8 cellular contexts compared by ENCODE assay signal in the genomic region with DNA sequence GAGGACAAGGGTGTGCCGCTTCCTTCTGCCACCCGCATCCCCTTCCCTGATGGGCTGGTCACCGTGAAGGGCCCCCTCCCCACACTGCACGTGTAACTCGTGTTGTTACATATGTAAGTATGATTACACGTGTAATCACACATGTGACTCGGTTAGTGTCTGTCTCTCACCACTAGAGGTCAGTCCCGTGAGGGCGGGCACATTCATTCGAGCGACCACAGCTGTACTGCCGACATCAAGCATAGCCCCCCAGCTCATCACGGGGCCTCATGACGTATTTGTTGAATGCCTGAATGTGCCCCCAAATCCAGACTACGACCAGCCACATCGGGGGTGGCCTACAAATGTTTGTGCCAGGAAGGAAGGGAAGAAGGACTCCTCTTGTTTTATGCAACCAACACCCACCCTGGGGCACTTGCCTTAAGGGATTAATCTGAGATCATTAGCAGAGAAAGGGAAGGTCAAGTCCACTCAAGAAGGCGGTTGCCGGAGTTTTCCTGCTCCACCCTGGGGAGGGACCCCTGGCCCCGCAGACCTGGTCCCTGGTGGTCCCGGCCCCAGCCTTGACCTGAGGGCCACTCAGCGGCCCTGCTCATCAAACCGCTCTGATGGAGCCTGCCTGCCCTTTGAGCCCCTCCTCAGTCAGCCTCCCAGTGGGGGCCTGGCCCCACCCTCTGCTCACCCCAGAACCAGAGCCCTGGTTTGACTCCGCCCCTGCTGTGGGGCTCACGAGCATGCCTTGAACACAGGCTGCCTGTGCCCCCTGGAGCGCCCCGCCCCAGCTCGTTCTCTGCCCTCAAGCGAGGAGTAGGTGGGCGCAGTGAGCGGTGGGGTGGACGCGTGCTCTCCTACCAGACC. TPM values are rescaled to one million over a fixed set of nuclear protein-coding genes. Genes with fewer than 3 reads are reported as not detected.
A peak's percentile ranks its signal among the peaks of the same experiment; 100 is the strongest.
DNase-seq lines count a peak whose midpoint lies in the region; ATAC-seq, FAIRE-seq and TF ChIP-seq lines count a peak whose summit lies in the region.

No MANE protein-coding gene starts in this region.

- H3K79me2 ChIP-seq in GM23338 (replicated peaks; ENCODE audit: insufficient read depth) (no peaks in the 10 kb centered on the region), MM.1S (ENCODE audit: low read length) (no peaks in the 10 kb centered on the region), H1 (ENCODE audit: control insufficient read depth in 1 of 2, insufficient read depth in 2 of 2, low read length in 2 of 2) (no peaks in the 10 kb centered on the region), osteoblast (ENCODE audit: insufficient read depth, low read length) (no peaks in the 10 kb centered on the region)

- peak overlapping the region; percentile 44; the same call in 1 of the 2 replicates for H2BK5ac ChIP-seq in H1 (ENCODE audit: low read depth, low read length)

- no peak overlapping the region for H2AK5ac ChIP-seq in H1 (ENCODE audit: low read depth, low read length)

- H3K36me3 Mint-ChIP-seq in GM23338 (ENCODE audit: low read depth): peaks cover 18% of the 10 kb centered on the region; the same call in 2 of the 3 replicates

- no peak for FAIRE-seq in H1 (lab: Jason Lieb, UNC)

- H3K9ac ChIP-seq in MM.1S (ENCODE audit: low read length) (peak overlapping the region; percentile 5; the same call in 1 of the 2 replicates), H1 (replicated peaks in 1 of 4; ENCODE audit: extremely low read depth in 1 of 4, low read depth in 3 of 4, low read length in 3 of 4) (no peak overlapping the region)

- H3K9me3 ChIP-seq in MM.1S (replicated peaks; ENCODE audit: insufficient read depth, low read length): no peaks in the 10 kb centered on the region
- no peaks in the 10 kb centered on the region for H3K9me3 ChIP-seq in H1 (ENCODE audit: insufficient read depth in 2 of 2, low read depth in 1 of 2, low read length in 1 of 2)
- no peaks in the 10 kb centered on the region for H3K9me3 ChIP-seq in osteoblast (ENCODE audit: low read depth, low read length)

- no peak overlapping the region for H4K8ac ChIP-seq in H1 (ENCODE audit: extremely low read depth, insufficient read depth, low read length)

- H3K79me1 ChIP-seq in H1 (ENCODE audit: low read depth, low read length): no peaks in the 10 kb centered on the region

- H3K9me2 ChIP-seq in GM23338 (ENCODE audit: insufficient read depth) (no peaks in the 10 kb centered on the region), MM.1S (replicated peaks; ENCODE audit: insufficient read depth, low read length) (no peaks in the 10 kb centered on the region)

- peak overlapping the region; percentile 99; the same call in 1 of the 2 replicates for H2BK15ac ChIP-seq in H1 (ENCODE audit: low read length)

- no peaks in the 10 kb centered on the region for H3K4me1 ChIP-seq in GM23338 (ENCODE audit: insufficient read depth)
- H3K4me1 ChIP-seq in MM.1S (ENCODE audit: low read length): 0 out of 2 replicates have a peak, but pooled peaks cover 4% of the 10 kb centered on the region
- H3K4me1 ChIP-seq in H1 (replicated peaks in 1 of 4; ENCODE audit: control insufficient read depth in 3 of 4, insufficient read depth in 4 of 4, low read length in 3 of 4): no peaks in the 10 kb centered on the region; a peak in 2 of 7 replicates
- no peaks in the 10 kb centered on the region for H3K4me1 ChIP-seq in osteoblast (ENCODE audit: insufficient read depth, low read length)

- H3K4ac ChIP-seq in H1 (replicated peaks; ENCODE audit: insufficient read length, low read depth, low read length): peak overlapping the region; percentile 89

- POLR2A ChIA-PET in H1 (lab: Charles Lee; ENCODE audit: partially characterized antibody): interaction anchor here (0.6 to 1.1 kb wide), 2 partner anchors 34 to 104 kb away, joined by 3 read pairs; no protein-coding TSS in a partner anchor

- no peak overlapping the region for H3K4me3 Mint-ChIP-seq in GM23338

- 0 out of 2 replicates have a peak overlapping the region, but pooled peaks have one; percentile 39 for H2BK12ac ChIP-seq in H1 (ENCODE audit: low read depth, low read length)

- DNase-seq in GM23338 (ENCODE audit: low spot score) (peak; percentile 69), MM.1S (peak; percentile 56), H1 (ENCODE audit: low read depth in 1 of 2, low spot score in 2 of 2) (peak in 1 of 2 experiments; percentile 67), osteoblast (ENCODE audit: insufficient read length, low spot score, missing footprints) (peak; percentile 94), OCI-M2 (lab: John Stamatoyannopoulos, UW; ENCODE audit: unreplicated experiment) (no peak), ureter (ENCODE audit: low spot score) (no peak)
- peak; percentile 61 for DNase-seq in activated CD4-positive, alpha-beta T cell treated with anti-CD3 and anti-CD28 coated beads for 48 hours

- H3K36me3 ChIP-seq in GM23338 (ENCODE audit: insufficient read depth) (no peaks in the 10 kb centered on the region), MM.1S (replicated peaks; ENCODE audit: insufficient read depth, low read length) (no peaks in the 10 kb centered on the region), H1 (ENCODE audit: control insufficient read depth in 2 of 4, insufficient read depth in 4 of 4, low read length in 3 of 4) (no peaks in the 10 kb centered on the region), osteoblast (ENCODE audit: insufficient read depth, low read length) (no peaks in the 10 kb centered on the region)

- TF ChIP-seq EP300 in H1 (IDR thresholded peaks at IDR 0.05; ENCODE audit: borderline replicate concordance in 1 of 2, low read depth in 2 of 2, low read length in 2 of 2): no peak

- H4K20me1 ChIP-seq in GM23338 (replicated peaks; ENCODE audit: insufficient read depth): peaks cover 3% of the 10 kb centered on the region; the same call in 1 of the 2 replicates
- H4K20me1 ChIP-seq in MM.1S (ENCODE audit: insufficient read depth, low read length): no peaks in the 10 kb centered on the region
- no peaks in the 10 kb centered on the region for H4K20me1 ChIP-seq in H1 (replicated peaks in 1 of 2; ENCODE audit: control insufficient read depth in 1 of 2, insufficient read depth in 2 of 2, low read length in 2 of 2)
- no peaks in the 10 kb centered on the region for H4K20me1 ChIP-seq in osteoblast (ENCODE audit: insufficient read depth, low read length)

- TF ChIP-seq CTCF in GM12872 (IDR thresholded peaks at IDR 0.05; ENCODE audit: insufficient read depth, low read depth, low read length) (peak; percentile 75), GM23338 (conservative IDR thresholded peaks at IDR 0.05; ENCODE audit: low read depth in 2 of 2) (peak; percentile 75 to 82), MM.1S (IDR thresholded peaks at IDR 0.05; ENCODE audit: low read length) (peak; percentile 82), H1 (IDR thresholded peaks at IDR 0.05; ENCODE audit: control extremely low read depth in 1 of 3, insufficient read depth in 1 of 3, low read depth in 1 of 3, low read length in 3 of 3) (peak; percentile 48 to 78 (median 76)), osteoblast (IDR thresholded peaks at IDR 0.05; ENCODE audit: extremely low read depth, low read depth, low read length) (peak; percentile 59)

- no peak overlapping the region for H4K5ac ChIP-seq in H1 (ENCODE audit: insufficient read length, low read depth, low read length)

- H3K56ac ChIP-seq in H1 (replicated peaks; ENCODE audit: insufficient read length, low read depth, low read length): no peak overlapping the region

- H3K27me3 ChIP-seq in GM23338 (ENCODE audit: insufficient read depth) (no peaks in the 10 kb centered on the region), MM.1S (replicated peaks; ENCODE audit: insufficient read depth, low read length) (peaks cover 5% of the 10 kb centered on the region; the same call in 1 of the 2 replicates), H1 (replicated peaks in 1 of 4; ENCODE audit: control insufficient read depth in 3 of 4, extremely low read depth in 1 of 4, insufficient read depth in 3 of 4, low read length in 3 of 4) (peaks cover 0 to 2% (median 0%) of the 10 kb centered on the region in 4 experiments; a peak in 1 of 7 replicates), osteoblast (ENCODE audit: insufficient read depth, low read length) (no peaks in the 10 kb centered on the region)

- no peak overlapping the region for H2AFZ ChIP-seq in GM23338
- peak overlapping the region; percentile 44 for H2AFZ ChIP-seq in MM.1S (ENCODE audit: low read length)
- no peak overlapping the region for H2AFZ ChIP-seq in H1 (ENCODE audit: low read length)
- H2AFZ ChIP-seq in osteoblast (ENCODE audit: low read length): peak overlapping the region; percentile 25

- peaks cover 14% of the 10 kb centered on the region for H3K27me3 Mint-ChIP-seq in GM23338 (ENCODE audit: insufficient read depth, low read depth, poor library complexity)

- TF ChIP-seq POLR2A in H1 (IDR thresholded peaks at IDR 0.05; ENCODE audit: control extremely low read depth in 1 of 2, low read depth in 2 of 2, low read length in 2 of 2): no peak

- peak; percentile 49 for ATAC-seq in GM23338

- no peak overlapping the region; the same call in 1 of the 2 replicates for H3K27ac Mint-ChIP-seq in GM23338

- peaks cover 10% of the 10 kb centered on the region for H3K4me1 Mint-ChIP-seq in GM23338

- H3K4me3 ChIP-seq in GM23338 (no peak overlapping the region), MM.1S (ENCODE audit: low read length) (peak overlapping the region; percentile 6; the same call in 1 of the 2 replicates), H1 (ENCODE audit: extremely low read depth in 1 of 4, insufficient read depth in 2 of 4, low read depth in 3 of 4, low read length in 4 of 4) (no peak overlapping the region), osteoblast (ENCODE audit: insufficient read depth, low read length) (no peak overlapping the region)

- H2BK120ac ChIP-seq in H1 (replicated peaks; ENCODE audit: low read depth, low read length): no peak overlapping the region

- H3K27ac ChIP-seq in GM23338 (ENCODE audit: low read depth) (no peak overlapping the region), MM.1S (ENCODE audit: low read length) (no peak overlapping the region), H1 (ENCODE audit: low read depth, low read length) (no peak overlapping the region), osteoblast (ENCODE audit: low read depth, low read length) (no peak overlapping the region)

- CTCF ChIA-PET in H1 (lab: Charles Lee; ENCODE audit: partially characterized antibody): interaction anchor here (0.6 to 8.6 kb wide), 32 partner anchors 7 to 1097 kb away, joined by 3 to 77 read pairs (median 4); partner anchors contain the start of gene RGMA

- 81% methylated on average over 32 of the region's 32 CpGs; no CpG with 5 or more reads in 1 of the 2 experiments for WGBS in H1 (ENCODE audit: extremely low coverage in 1 of 2, insufficient coverage in 1 of 2, insufficient read length in 1 of 2, insufficient replicate concordance in 2 of 2, low coverage in 1 of 2, low lambda C conversion rate in 2 of 2, missing lambda C conversion rate in 1 of 2), 2 experiments

- H3K23ac ChIP-seq in H1 (ENCODE audit: insufficient read length): no peak overlapping the region

- H2BK20ac ChIP-seq in H1 (ENCODE audit: low read length): no peak overlapping the region

- no peaks in the 10 kb centered on the region for H3K23me2 ChIP-seq in H1 (ENCODE audit: low read depth, low read length)

- peak overlapping the region; percentile 76 for H4K91ac ChIP-seq in H1 (replicated peaks; ENCODE audit: insufficient read length, low read length)

- H3K18ac ChIP-seq in H1 (ENCODE audit: extremely low read depth, low read length): no peak overlapping the region; the same call in 1 of the 2 replicates

- H3K4me2 ChIP-seq in GM23338: no peak overlapping the region
- H3K4me2 ChIP-seq in MM.1S (ENCODE audit: low read depth, low read length): peak overlapping the region; percentile 38
- H3K4me2 ChIP-seq in H1 (ENCODE audit: insufficient read depth in 1 of 2, low read depth in 2 of 2, low read length in 2 of 2): no peak overlapping the region
- H3K4me2 ChIP-seq in osteoblast (ENCODE audit: insufficient read depth, low read length): peak overlapping the region; percentile 40

- H3F3A ChIP-seq in GM23338 (replicated peaks; ENCODE audit: low read depth) (no peaks in the 10 kb centered on the region), MM.1S (ENCODE audit: insufficient read depth, low read length) (no peaks in the 10 kb centered on the region)

- peaks cover 12% of the 10 kb centered on the region for H3K9me3 Mint-ChIP-seq in GM23338

- TF ChIP-seq RAD21 in H1 (IDR thresholded peaks at IDR 0.05 in 1 of 2, conservative IDR thresholded peaks at IDR 0.05 in 1 of 2; ENCODE audit: low read depth in 2 of 2, low read length in 2 of 2): peak; percentile 66 to 76

- H3K14ac ChIP-seq in H1 (ENCODE audit: insufficient read length): no peak overlapping the region

RNA-seq across cellular contexts. Expression of gene RGMA, which starts 52.8 kb away (rescaled TPM):
- 24.6 and 34.2 TPM in 2 replicates for total RNA-seq in GM23338 (2014; rRNA removed; shearing (Covaris generic))
- polyA plus RNA-seq in GM23338 (2016; fragmentation: Nextera tagmentation; extraction: Ambion mirVana) (36.5 and 36.6 TPM in 2 replicates), H1 (2011; rRNA removed) (19.9 and 49.3 TPM in 2 replicates)
- total RNA-seq in H1 (2021; fragmentation: NEBNext Ultra II Directional; extraction: Animal tissue kit (Norgen Biotek cat#: 25700)): 39.8 and 41.8 TPM in 2 replicates
- 22.2 TPM for polyA plus RNA-seq in H1 (2011; cell fraction: cytosol; rRNA removed)
- polyA plus RNA-seq in H1 (2011; cell fraction: nucleus; rRNA removed): 36.3 TPM
- 29.1 to 45.4 TPM (median 42.0 TPM) in 4 replicates for polyA plus RNA-seq in H1 (2012, experiment 1 of 2)
- polyA plus RNA-seq in H1 (2012, experiment 2 of 2): 30.6 TPM
- 21.1 TPM for polyA plus RNA-seq in H1 (2013, experiment 1 of 2)
- 23.0 TPM for polyA plus RNA-seq in H1 (2013, experiment 2 of 2)
- polyA minus RNA-seq in H1 (2011; rRNA and poly(A)+ RNA removed): 10.0 and 13.8 TPM in 2 replicates
- 25.5 TPM for polyA minus RNA-seq in H1 (2011; cell fraction: cytosol; rRNA and poly(A)+ RNA removed)
- 27.8 TPM for polyA minus RNA-seq in H1 (2011; cell fraction: nucleus; rRNA and poly(A)+ RNA removed)
- total RNA-seq in osteoblast (2.5 and 3.2 TPM in 2 replicates), ureter (6.4 TPM)

Comparison
In these comparisons a context has a peak if more than half of its experiments do, and no peak if none do; other contexts are left out.
1. DNase-seq: peak in GM23338 (single experiment), MM.1S (single experiment), activated CD4-positive, alpha-beta T cell treated with anti-CD3 and anti-CD28 coated beads for 48 hours (single experiment) and osteoblast (single experiment); none in OCI-M2 (single experiment) and ureter (single experiment).
2. H2AFZ ChIP-seq: peak in MM.1S (single experiment) and osteoblast (single experiment); none in GM23338 (single experiment) and H1 (single experiment).
3. H3K4me2 ChIP-seq: peak in MM.1S (single experiment) and osteoblast (single experiment); none in GM23338 (single experiment) and H1 (0 of 2).
4. Peak in every context shown above with its lines, with median percentiles within 50 percentile points of each other: CTCF ChIP-seq.